In the genomic region with DNA sequence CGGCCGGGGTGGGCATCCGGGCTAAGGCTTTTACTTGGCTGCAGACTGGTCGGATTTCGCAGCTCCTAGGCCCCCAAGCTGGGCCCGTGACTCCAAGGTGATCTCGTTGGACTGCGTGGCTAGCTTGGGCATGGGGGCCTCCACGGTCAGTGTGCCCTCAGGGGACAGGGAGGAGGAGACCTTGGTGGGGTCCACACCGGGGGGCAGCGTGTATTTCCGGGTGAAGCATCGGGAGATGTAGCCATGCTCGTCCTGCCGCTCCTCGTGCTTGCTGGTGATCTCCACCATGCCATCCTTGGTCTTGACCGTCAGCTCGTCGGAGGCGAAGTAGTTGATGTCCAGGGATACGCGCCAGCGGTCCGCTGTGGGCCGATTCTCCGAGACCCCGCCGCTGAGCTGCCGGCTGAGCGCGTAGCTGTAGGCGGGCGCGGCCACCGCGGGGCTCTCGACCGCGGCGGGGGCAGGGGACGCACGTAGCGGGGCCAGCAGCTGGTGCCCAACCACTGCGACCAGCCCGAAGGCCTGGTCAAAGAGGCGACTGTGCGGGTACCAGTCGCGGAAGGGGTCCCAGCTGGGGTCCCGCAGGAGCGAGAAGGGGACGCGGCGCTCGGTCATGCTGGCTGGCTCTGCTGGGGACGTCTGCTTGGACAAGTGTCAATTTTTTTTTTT, we compare ENCODE assay signal across 24 cellular contexts. TPM values are rescaled to one million over a fixed set of nuclear protein-coding genes. Genes with fewer than 3 reads are reported as not detected.
DNase-seq lines count a peak whose midpoint lies in the region; ATAC-seq, FAIRE-seq and TF ChIP-seq lines count a peak whose summit lies in the region.
"Had no signal": no experiment of that assay in that cellular context is flagged by ENCODE, and none has a peak within 500 bp of the region (broad histone marks: within the 10 kb centered on the region; RNA-seq: fewer than 3 reads in every experiment).

No MANE protein-coding gene starts in this region.

- H3K27me3 ChIP-seq in H7 (ENCODE audit: control insufficient read depth, insufficient read depth, low read length): no peaks in the 10 kb centered on the region
- no peaks in the 10 kb centered on the region for H3K27me3 ChIP-seq in brain microvascular endothelial cell (replicated peaks)
- H3K27me3 ChIP-seq: Peyer's patch had no signal

- H3K9me3 ChIP-seq in kidney (ENCODE audit: control insufficient read depth in 1 of 2, low read length in 2 of 2): no peaks in the 10 kb centered on the region
- H3K9me3 ChIP-seq: Peyer's patch had no signal

- H3K27ac Mint-ChIP-seq in T-cell: no peak overlapping the region
- H3K27ac Mint-ChIP-seq: CD8-positive, alpha-beta T cell had no signal

- peaks cover 0 to 2% of the 10 kb centered on the region in 2 donors for H3K4me1 ChIP-seq in kidney (ENCODE audit: control insufficient read depth in 1 of 2, insufficient read depth in 1 of 2, low read depth in 1 of 2, low read length in 2 of 2)
- H3K4me1 ChIP-seq: Peyer's patch had no signal

- in situ Hi-C loops in brain microvascular endothelial cell (cut with HindIII; ENCODE audit: low pct_ligation_motif_present, low sequenced_read_pairs): no loop called here

- FAIRE-seq in kidney (lab: Jason Lieb, UNC): no peak
- FAIRE-seq: H54 had no signal

- no peaks in the 10 kb centered on the region for H3K9me3 Mint-ChIP-seq in T-cell
- H3K9me3 Mint-ChIP-seq: CD8-positive, alpha-beta T cell had no signal

- no peaks in the 10 kb centered on the region for H3K36me3 Mint-ChIP-seq in T-cell

- H3K4me3 ChIP-seq in H7 (ENCODE audit: insufficient read depth, low read depth, low read length): no peak overlapping the region
- peak overlapping the region; percentile 12 for H3K4me3 ChIP-seq in brain microvascular endothelial cell (ENCODE audit: low read depth, low read length)
- no peak overlapping the region for H3K4me3 ChIP-seq in kidney (ENCODE audit: low read length in 2 of 2)
- H3K4me3 ChIP-seq: BLaER1 treated with 17β-estradiol and CSF1 and Interleukin-3, amounts not matched to agents 10 nM and 100 nM; Peyer's patch had no signal

- no peak overlapping the region for H3K27ac ChIP-seq in brain microvascular endothelial cell
- H3K27ac ChIP-seq in kidney (ENCODE audit: low read depth in 2 of 2, low read length in 2 of 2): no peak overlapping the region
- H3K27ac ChIP-seq: BLaER1 treated with 17β-estradiol and CSF1 and Interleukin-3, amounts not matched to agents 10 nM and 100 nM; Peyer's patch had no signal

- POLR2A ChIA-PET in T-cell (lab: Charles Lee): no interaction called here

- H3K4me3 Mint-ChIP-seq in T-cell: no peak overlapping the region
- H3K4me3 Mint-ChIP-seq: CD8-positive, alpha-beta T cell had no signal

- CTCF ChIA-PET in T-cell (lab: Charles Lee): no interaction called here

- intact Hi-C loops in kidney (cut with DNase I): no loop called here

- H3K36me3 ChIP-seq in H7 (replicated peaks; ENCODE audit: control insufficient read depth, insufficient read depth, low read length) (no peaks in the 10 kb centered on the region), brain microvascular endothelial cell (replicated peaks) (no peaks in the 10 kb centered on the region), kidney (ENCODE audit: control insufficient read depth in 1 of 2, insufficient read depth in 2 of 2, low read length in 2 of 2) (no peaks in the 10 kb centered on the region)
- H3K36me3 ChIP-seq: BLaER1 treated with 17β-estradiol and CSF1 and Interleukin-3, amounts not matched to agents 10 nM and 100 nM; Peyer's patch had no signal

- peaks cover 0 to 4% of the 10 kb centered on the region in 2 donors for H3K27me3 Mint-ChIP-seq in T-cell

- H3K9ac ChIP-seq in kidney (ENCODE audit: low read length in 2 of 2): no peak overlapping the region
- H3K9ac ChIP-seq: BLaER1 treated with 17β-estradiol and CSF1 and Interleukin-3, amounts not matched to agents 10 nM and 100 nM had no signal

- H3K4me1 Mint-ChIP-seq in T-cell: peaks cover 26 to 41% (median 32%) of the 10 kb centered on the region in 3 donors

- no peak for ATAC-seq in T-cell (replicated peaks in 1 of 4)
- ATAC-seq: CD8-positive, alpha-beta T cell had no signal

- TF ChIP-seq CTCF in brain microvascular endothelial cell (IDR thresholded peaks at IDR 0.05; ENCODE audit: low read depth, low read length, missing control alignments): no peak
- no peak for TF ChIP-seq CTCF in kidney (IDR thresholded peaks at IDR 0.05; ENCODE audit: borderline replicate concordance, extremely low read depth, insufficient read depth)

- peak; percentile 29 for DNase-seq in ELF-1 (ENCODE audit: low read depth, low spot score)
- peak; percentile 39 for DNase-seq in H7
- no peak for DNase-seq in brain microvascular endothelial cell
- DNase-seq in kidney: peak; percentile 70
- DNase-seq in RPMI8226: no peak
- DNase-seq in T-cell: no peak
- DNase-seq in GOT3 (lab: John Stamatoyannopoulos, UW): no peak
- DNase-seq in NCI-H1105 (lab: John Stamatoyannopoulos, UW): no peak
- DNase-seq: Calu3; CD8-positive, alpha-beta T cell; DMS153; GDM1; Kasumi-1; NCI-H1436; NCI-H187 treated with DMSO at 0.1 percent for 48 hours; NCI-H2107; NCI-H446 treated with DMSO at 0.1 percent for 48 hours; NCI-H69; Peyer's patch had no signal

RNA-seq across cellular contexts. Expression of a gene that starts 0.9 kb away (rescaled TPM):
- total RNA-seq in H7 (2014; rRNA removed; shearing (Covaris generic)): 0.55 and 2.1 TPM in 2 replicates
- 0.25 TPM for total RNA-seq in kidney
- polyA plus RNA-seq in kidney (ENCODE audit: insufficient read depth, low read depth, low replicate concordance): 0.15 TPM
- total RNA-seq in T-cell: 1 to 10 TPM; 1.4 to 1.9 (median 1.6) TPM
- total RNA-seq: Calu3, MCF 10A, OCI-LY7, SK-MEL-5 had no signal

RNA-seq across cellular contexts. Expression of a gene that starts 1.2 kb away (rescaled TPM):
- 11.1 and 13.7 TPM in 2 replicates for total RNA-seq in H7 (2014; rRNA removed; shearing (Covaris generic))
- total RNA-seq in kidney (18.5 TPM), T-cell (10 to 100 TPM; 21.0 to 34.9 (median 33.1) TPM)
- 13.4 TPM for polyA plus RNA-seq in kidney (ENCODE audit: insufficient read depth, low read depth, low replicate concordance)

RNA-seq across cellular contexts. Expression of a gene that starts 30.5 kb away (rescaled TPM):
- 0.14 and 0.37 TPM in 2 replicates for total RNA-seq in H7 (2014; rRNA removed; shearing (Covaris generic))
- total RNA-seq in kidney: 2.0 TPM
- 0.45 TPM for polyA plus RNA-seq in kidney (ENCODE audit: insufficient read depth, low read depth, low replicate concordance)
- total RNA-seq in T-cell: 10 to 100 TPM in 4 of 5 donors, 1 to 10 TPM in 1; 9.0 to 30.1 (median 21.7) TPM

RNA-seq across cellular contexts. Expression of a gene that starts 34.0 kb away (rescaled TPM):
- total RNA-seq in H7 (2014; rRNA removed; shearing (Covaris generic)): 1.7 and 1.9 TPM in 2 replicates
- total RNA-seq in kidney: 4.0 TPM
- 7.2 TPM for polyA plus RNA-seq in kidney (ENCODE audit: insufficient read depth, low read depth, low replicate concordance)
- under 1 TPM; 0.53 to 0.89 (median 0.70) TPM for total RNA-seq in T-cell

RNA-seq across cellular contexts. Expression of a gene that starts 35.6 kb away (rescaled TPM):
- total RNA-seq in H7 (2014; rRNA removed; shearing (Covaris generic)): 8.9 and 16.4 TPM in 2 replicates
- total RNA-seq in kidney (4.5 TPM), T-cell (10 to 100 TPM; 11.7 to 20.8 (median 17.5) TPM)
- polyA plus RNA-seq in kidney (ENCODE audit: insufficient read depth, low read depth, low replicate concordance): 5.1 TPM

Comparison
In these comparisons a context has a peak if more than half of its experiments do, and no peak if none do; other contexts are left out.
1. DNase-seq: peak in ELF-1 (single experiment), H7 (single experiment) and kidney (single experiment); none in brain microvascular endothelial cell (single experiment), RPMI8226 (single experiment), T-cell (0 of 34), GOT3 (single experiment) and NCI-H1105 (single experiment).